Comparison of ENCODE assay signal across 27 cellular contexts in the genomic region with DNA sequence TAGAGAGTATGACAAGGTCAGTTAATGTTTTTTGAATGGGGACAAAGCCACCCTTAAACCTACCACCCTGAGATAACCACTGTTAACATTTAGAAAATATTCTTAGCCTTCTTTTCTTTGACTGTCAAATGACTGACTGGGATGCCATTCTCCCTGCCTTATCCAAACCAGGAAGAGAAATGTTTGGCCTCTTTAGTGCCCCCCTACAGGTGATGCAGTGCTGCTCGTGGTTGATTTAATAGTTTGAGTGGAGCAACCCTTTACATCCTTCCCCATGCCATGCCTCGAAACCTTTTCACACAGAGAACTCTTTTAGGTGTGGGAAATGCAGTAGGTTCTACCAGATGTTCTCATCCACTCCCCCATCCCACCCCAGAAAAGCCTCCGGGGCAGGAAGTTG.
"Had no signal": no experiment of that assay in that cellular context is flagged by ENCODE, and none has a peak within 500 bp of the region (broad histone marks: within the 10 kb centered on the region; RNA-seq: fewer than 3 reads in every experiment).

No MANE protein-coding gene starts in this region.

- H3K4me3 ChIP-seq: gastroesophageal sphincter, hepatocyte, psoas muscle, suprapubic skin, tibial artery had no signal

- ATAC-seq: activated CD8-positive, alpha-beta T cell treated with anti-CD3 and anti-CD28 coated beads for 36 hours; activated naive CD8-positive, alpha-beta T cell treated with anti-CD3 and anti-CD28 coated beads, Interleukin-2, amount 50 U/mL, for 24 hours; effector memory CD8-positive, alpha-beta T cell; gastroesophageal sphincter; naive thymus-derived CD8-positive, alpha-beta T cell; psoas muscle had no signal

- H3K27ac ChIP-seq: gastroesophageal sphincter, parathyroid adenoma, psoas muscle, suprapubic skin, tibial artery, WERI-Rb-1 had no signal

- H3K4me2 ChIP-seq: hepatocyte had no signal

- H3K4me3 Mint-ChIP-seq: activated CD4-positive, alpha-beta T cell treated with anti-CD3 and anti-CD28 coated beads, Interleukin-2, amount 10 ng/mL, durations not matched to agents 7 days and 5 days; activated CD8-positive, alpha-beta T cell treated with anti-CD3 and anti-CD28 coated beads for 36 hours; activated naive CD4-positive, alpha-beta T cell treated with anti-CD3 and anti-CD28 coated beads, Interleukin-2, amount 50 U/mL, for 24 hours; activated naive CD8-positive, alpha-beta T cell treated with anti-CD3 and anti-CD28 coated beads, Interleukin-2, amount 50 U/mL, for 24 hours; effector memory CD8-positive, alpha-beta T cell; immature natural killer cell; mesothelial cell of epicardium; naive thymus-derived CD8-positive, alpha-beta T cell; neural crest cell; T-helper 1 cell treated with Interleukin-12 subunit alpha and Interleukin-12 subunit beta and Interleukin-4 antibody, amounts not matched to agents 30 μg/mL and 1 μg/mL, for 36 hours had no signal

- H3K36me3 ChIP-seq: gastroesophageal sphincter, suprapubic skin, WERI-Rb-1 had no signal

- H3K36me3 Mint-ChIP-seq: activated naive CD4-positive, alpha-beta T cell treated with anti-CD3 and anti-CD28 coated beads, Interleukin-2, amount 50 U/mL, for 24 hours; mesothelial cell of epicardium; naive thymus-derived CD8-positive, alpha-beta T cell had no signal

- DNase-seq: activated CD4-positive, alpha-beta T cell treated with anti-CD3 and anti-CD28 coated beads for 1 hour; activated CD4-positive, alpha-beta T cell treated with anti-CD3 and anti-CD28 coated beads, Interleukin-2, amount 10 ng/mL, durations not matched to agents 7 days and 5 days; activated CD8-positive, alpha-beta T cell treated with anti-CD3 and anti-CD28 coated beads for 36 hours; activated naive CD8-positive, alpha-beta T cell treated with anti-CD3 and anti-CD28 coated beads, Interleukin-2, amount 50 U/mL, for 24 hours; activated T-cell treated with anti-CD3 and anti-CD28 coated beads, Interleukin-2, amount 50 U/mL, for 48 hours; amygdala; caudate nucleus; cortex of kidney; effector memory CD8-positive, alpha-beta T cell; immature natural killer cell; kidney; naive thymus-derived CD8-positive, alpha-beta T cell; nucleus accumbens; psoas muscle; stimulated activated naive CD4-positive, alpha-beta T cell; T-helper 9 cell; tibial artery; WERI-Rb-1 had no signal

- H3K4me1 ChIP-seq: parathyroid adenoma, suprapubic skin had no signal

- H3K27me3 ChIP-seq: gastroesophageal sphincter, hepatocyte, suprapubic skin, tibial artery had no signal

- H2AFZ ChIP-seq: hepatocyte, parathyroid adenoma had no signal

- H3K79me2 ChIP-seq: hepatocyte, parathyroid adenoma had no signal

- H3K9me3 Mint-ChIP-seq: activated CD4-positive, alpha-beta T cell treated with anti-CD3 and anti-CD28 coated beads, Interleukin-2, amount 10 ng/mL, durations not matched to agents 7 days and 5 days; activated CD8-positive, alpha-beta T cell treated with anti-CD3 and anti-CD28 coated beads for 36 hours; activated naive CD4-positive, alpha-beta T cell treated with anti-CD3 and anti-CD28 coated beads, Interleukin-2, amount 50 U/mL, for 24 hours; activated naive CD8-positive, alpha-beta T cell treated with anti-CD3 and anti-CD28 coated beads, Interleukin-2, amount 50 U/mL, for 24 hours; activated T-helper 2 cell treated with anti-CD3 and anti-CD28 coated beads, Interferon-gamma antibody, Interleukin-2, Interleukin-4, amounts not matched to agents 10 μg/mL and 5 μg/mL and 100 μg/mL, durations not matched to agents 14 hours and 24 hours and 36 hours; effector memory CD8-positive, alpha-beta T cell; immature natural killer cell; mesothelial cell of epicardium; naive thymus-derived CD8-positive, alpha-beta T cell; neural crest cell; T-helper 1 cell treated with Interleukin-12 subunit alpha and Interleukin-12 subunit beta and Interleukin-4 antibody, amounts not matched to agents 30 μg/mL and 1 μg/mL, for 36 hours had no signal

- H3K27ac Mint-ChIP-seq: activated CD4-positive, alpha-beta T cell treated with anti-CD3 and anti-CD28 coated beads, Interleukin-2, amount 10 ng/mL, durations not matched to agents 7 days and 5 days; activated CD8-positive, alpha-beta T cell treated with anti-CD3 and anti-CD28 coated beads for 36 hours; activated naive CD4-positive, alpha-beta T cell treated with anti-CD3 and anti-CD28 coated beads, Interleukin-2, amount 50 U/mL, for 24 hours; activated naive CD8-positive, alpha-beta T cell treated with anti-CD3 and anti-CD28 coated beads, Interleukin-2, amount 50 U/mL, for 24 hours; activated T-helper 2 cell treated with anti-CD3 and anti-CD28 coated beads, Interferon-gamma antibody, Interleukin-2, Interleukin-4, amounts not matched to agents 10 μg/mL and 5 μg/mL and 100 μg/mL, durations not matched to agents 14 hours and 24 hours and 36 hours; effector memory CD8-positive, alpha-beta T cell; immature natural killer cell; mesothelial cell of epicardium; naive thymus-derived CD8-positive, alpha-beta T cell; T-helper 1 cell treated with Interleukin-12 subunit alpha and Interleukin-12 subunit beta and Interleukin-4 antibody, amounts not matched to agents 30 μg/mL and 1 μg/mL, for 36 hours had no signal
